In the genomic region with DNA sequence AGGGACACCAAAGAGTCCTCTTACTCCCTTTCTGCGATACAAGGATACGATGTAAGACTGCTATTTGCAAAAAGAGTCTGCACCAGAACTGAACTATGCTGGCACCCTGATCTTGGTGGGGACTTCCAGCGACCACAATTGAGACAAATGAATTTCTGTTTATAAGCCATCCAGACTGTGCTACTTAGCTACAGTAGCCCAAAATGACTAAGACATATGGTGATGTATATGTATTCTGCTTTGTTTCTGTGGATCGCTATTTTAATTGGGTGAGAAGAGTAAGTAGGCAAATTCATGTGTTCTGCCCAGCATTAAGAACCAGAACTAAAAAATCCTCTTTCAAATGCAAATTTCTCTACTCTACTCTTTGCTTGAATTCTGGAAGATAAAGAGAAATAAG, we compare ENCODE assay signal across 23 cellular contexts.
A peak's percentile ranks its signal among the peaks of the same experiment; 100 is the strongest.
DNase-seq lines count a peak whose midpoint lies in the region; ATAC-seq, FAIRE-seq and TF ChIP-seq lines count a peak whose summit lies in the region.
"Had no signal": no experiment of that assay in that cellular context is flagged by ENCODE, and none has a peak within 500 bp of the region (broad histone marks: within the 10 kb centered on the region; RNA-seq: fewer than 3 reads in every experiment).

No MANE protein-coding gene starts in this region.

- H3K36me3 Mint-ChIP-seq in neural progenitor cell = no peaks in the 10 kb centered on the region
- H3K36me3 Mint-ChIP-seq: CD4-positive, CD25-positive, alpha-beta regulatory T cell; CD8-positive, alpha-beta T cell had no signal

- H3K27me3 Mint-ChIP-seq in neural progenitor cell (ENCODE audit: insufficient read depth, low read depth) = no peaks in the 10 kb centered on the region
- H3K27me3 Mint-ChIP-seq: B cell; CD4-positive, CD25-positive, alpha-beta regulatory T cell had no signal

- H4K20me1 ChIP-seq in GM12878 (ENCODE audit: control insufficient read depth, insufficient read depth) (no peaks in the 10 kb centered on the region), neural progenitor cell (ENCODE audit: low read depth) (no peaks in the 10 kb centered on the region)
- H4K20me1 ChIP-seq: BLaER1 had no signal

- H3K4me1 ChIP-seq in HAP-1 (peaks cover 19% of the 10 kb centered on the region), GM12878 (ENCODE audit: control insufficient read depth, insufficient read depth, low read length) (no peaks in the 10 kb centered on the region), neural progenitor cell (peaks cover 8% of the 10 kb centered on the region), vagina (no peaks in the 10 kb centered on the region)
- H3K4me1 ChIP-seq: BLaER1, Caco-2 had no signal

- in situ Hi-C loops in HAP-1 (cut with MboI; ENCODE audit: low sequenced_read_pairs) = no loop called here
- in situ Hi-C loops in GM12878 (cut with MboI) = no loop called here

- no peak overlapping the region for H2AFZ ChIP-seq in GM12878 (ENCODE audit: control insufficient read depth, low read depth, low read length)
- no peak overlapping the region for H2AFZ ChIP-seq in neural progenitor cell (replicated peaks)
- H2AFZ ChIP-seq: GM23248 had no signal

- peaks cover 3% of the 10 kb centered on the region for H3K4me1 Mint-ChIP-seq in neural progenitor cell
- H3K4me1 Mint-ChIP-seq: B cell; CD4-positive, CD25-positive, alpha-beta regulatory T cell had no signal

- peak; percentile 77 for ATAC-seq in GM12878
- ATAC-seq: CD8-positive, alpha-beta T cell; HCT116 had no signal

- H3K27ac Mint-ChIP-seq in neural progenitor cell = no peak overlapping the region
- H3K27ac Mint-ChIP-seq: B cell; CD4-positive, CD25-positive, alpha-beta regulatory T cell; CD8-positive, alpha-beta T cell had no signal

- DNase-seq in HAP-1 (ENCODE audit: low spot score in 2 of 2) (peak; percentile 46 to 95), NCI-H524 treated with DMSO at 0.1 percent for 48 hours (lab: John Stamatoyannopoulos, UW) (peak; percentile 59), GM12878 (ENCODE audit: low read depth, low spot score) (no peak), neural progenitor cell (ENCODE audit: low spot score) (no peak), RPMI8226 (no peak), NCI-H187 (lab: John Stamatoyannopoulos, UW) (no peak), vagina (ENCODE audit: extremely low spot score in 2 of 2) (no peak), NOMO-1 (lab: John Stamatoyannopoulos, UW; ENCODE audit: unreplicated experiment in 2 of 2) (no peak)
- DNase-seq: Caco-2; CD4-positive, CD25-positive, alpha-beta regulatory T cell; CD8-positive, alpha-beta T cell; DMS53; DMS79 treated with DMSO at 0.1 percent for 48 hours; GF-D8; GM23248; H7 had no signal

- TF ChIP-seq CTCF in GM12878 (IDR thresholded peaks at IDR 0.05 in 2 of 3, conservative IDR thresholded peaks at IDR 0.05 in 1 of 3; ENCODE audit: control insufficient read depth in 2 of 3, extremely low read depth in 1 of 3, insufficient read depth in 1 of 3, low read depth in 3 of 3, low read length in 3 of 3) (no peak), neural progenitor cell (IDR thresholded peaks at IDR 0.05) (no peak), vagina (IDR thresholded peaks at IDR 0.05) (no peak)

- TF ChIP-seq POLR2A in GM12878 (IDR thresholded peaks at IDR 0.05; ENCODE audit: low read depth, low read length) (no peak), vagina (IDR thresholded peaks at IDR 0.05) (no peak)

- 48% methylated on average over 4 of the region's 4 CpGs for WGBS in GM12878 (ENCODE audit: insufficient coverage, insufficient replicate concordance, low lambda C conversion rate, missing lambda C conversion rate)

- TF ChIP-seq EP300 in GM12878 (IDR thresholded peaks at IDR 0.05; ENCODE audit: borderline replicate concordance in 1 of 2, control insufficient read depth in 1 of 2, low read depth in 2 of 2, low read length in 2 of 2) = no peak

- H3K4me2 ChIP-seq in GM12878 (ENCODE audit: control insufficient read depth, insufficient read depth) (no peak overlapping the region), neural progenitor cell (peak overlapping the region; percentile 37)
- H3K4me2 ChIP-seq: BLaER1 had no signal

- no peaks in the 10 kb centered on the region for H3F3A ChIP-seq in neural progenitor cell (ENCODE audit: low read depth)

- H3K27me3 ChIP-seq in HAP-1 (ENCODE audit: low read depth) (no peaks in the 10 kb centered on the region), GM12878 (replicated peaks in 1 of 2; ENCODE audit: control insufficient read depth in 2 of 2, insufficient read depth in 2 of 2, low read length in 1 of 2) (no peaks in the 10 kb centered on the region), neural progenitor cell (no peaks in the 10 kb centered on the region), vagina (no peaks in the 10 kb centered on the region)
- H3K27me3 ChIP-seq: BLaER1 had no signal

- FAIRE-seq in GM12878 (lab: Jason Lieb, UNC) = peak; percentile 38
- FAIRE-seq: GM18507, GM19239, H1 had no signal

- POLR2A ChIA-PET in GM12878 (lab: Charles Lee) = no interaction called here

- RAD21 ChIA-PET in GM12878 (lab: Charles Lee; ENCODE audit: unreplicated experiment) = no interaction called here

- H3K79me2 ChIP-seq in GM12878 (ENCODE audit: control insufficient read depth, insufficient read depth, low read length) (no peaks in the 10 kb centered on the region), neural progenitor cell (ENCODE audit: low read depth) (no peaks in the 10 kb centered on the region)

- H3K9ac ChIP-seq in GM12878 (ENCODE audit: control insufficient read depth, insufficient read depth, low read length) (no peak overlapping the region), neural progenitor cell (no peak overlapping the region)
- H3K9ac ChIP-seq: BLaER1, GM23248 had no signal

- intact Hi-C loops in GM12878 (cut with micrococcal nuclease; ENCODE audit: unreplicated experiment) = no loop called here
- intact Hi-C loops in vagina (cut with DNase I) = no loop called here

- H3K9me3 Mint-ChIP-seq in neural progenitor cell = peaks cover 6% of the 10 kb centered on the region
- H3K9me3 Mint-ChIP-seq: CD8-positive, alpha-beta T cell had no signal

- no peak for TF ChIP-seq RAD21 in GM12878 (IDR thresholded peaks at IDR 0.05; ENCODE audit: insufficient read depth, low read depth, low read length)

- BruUV-seq in GM12878 (replicated peaks; lab: Mats Ljungman, UMichigan) = no TSS peak

- H3K4me3 ChIP-seq in HAP-1 = no peak overlapping the region
- no peak overlapping the region for H3K4me3 ChIP-seq in GM12878
- no peak overlapping the region for H3K4me3 ChIP-seq in neural progenitor cell
- no peak overlapping the region for H3K4me3 ChIP-seq in vagina
- H3K4me3 ChIP-seq: BLaER1, GM23248 had no signal

- SMC1A ChIA-PET in GM12878 (lab: Charles Lee; ENCODE audit: uncharacterized antibody, unreplicated experiment) = no interaction called here

- no peaks in the 10 kb centered on the region for H3K36me3 ChIP-seq in HAP-1 (replicated peaks)
- no peaks in the 10 kb centered on the region for H3K36me3 ChIP-seq in GM12878 (ENCODE audit: control insufficient read depth in 2 of 2, insufficient read depth in 2 of 2, low read length in 1 of 2)
- no peaks in the 10 kb centered on the region for H3K36me3 ChIP-seq in neural progenitor cell
- no peaks in the 10 kb centered on the region for H3K36me3 ChIP-seq in vagina
- H3K36me3 ChIP-seq: BLaER1 had no signal

- H3K9me3 ChIP-seq in HAP-1 (peaks cover 3% of the 10 kb centered on the region; the same call in 1 of the 2 replicates), GM12878 (replicated peaks; ENCODE audit: control insufficient read depth, insufficient read depth, low read length) (no peaks in the 10 kb centered on the region), neural progenitor cell (ENCODE audit: low read depth) (no peaks in the 10 kb centered on the region), vagina (no peaks in the 10 kb centered on the region)
- H3K9me3 ChIP-seq: BLaER1, Caco-2 had no signal

- no peak overlapping the region for H3K27ac ChIP-seq in GM12878 (ENCODE audit: control insufficient read depth, insufficient read depth)
- H3K27ac ChIP-seq in neural progenitor cell = no peak overlapping the region
- no peak overlapping the region for H3K27ac ChIP-seq in vagina
- H3K27ac ChIP-seq: BLaER1, C4-2B, GM23248 had no signal

- CTCF ChIA-PET in GM12878 (lab: Yijun Ruan, JAX) = no interaction called here

- no peak overlapping the region for H3K4me3 Mint-ChIP-seq in neural progenitor cell
- H3K4me3 Mint-ChIP-seq: B cell; CD4-positive, CD25-positive, alpha-beta regulatory T cell; CD8-positive, alpha-beta T cell had no signal

TF ChIP-seq in GM12878, 131 proteins besides CTCF, POLR2A, EP300 and RAD21:
- TF ChIP-seq RUNX3 (IDR thresholded peaks at IDR 0.05; ENCODE audit: low read length) = peak; percentile 36; the same call in 1 of the 2 replicates
- no peak for TF ChIP-seq TCF12 (IDR thresholded peaks at IDR 0.05; ENCODE audit: low read depth, low read length)

Comparison
In these comparisons a context has a peak if more than half of its experiments do, and no peak if none do; other contexts are left out.
1. DNase-seq: peak in HAP-1 (2 of 2) and NCI-H524 treated with DMSO at 0.1 percent for 48 hours (single experiment); none in GM12878 (single experiment), neural progenitor cell (single experiment), RPMI8226 (single experiment), NCI-H187 (0 of 2), vagina (0 of 2) and NOMO-1 (0 of 2).